Comparison of ENCODE assay signal across 26 cellular contexts in genomic region chr6:89604662-89605061, GRCh38. TPM values are rescaled to one million over a fixed set of nuclear protein-coding genes. Genes with fewer than 3 reads are reported as not detected.
A peak's percentile ranks its signal among the peaks of the same experiment; 100 is the strongest.
DNase-seq lines count a peak whose midpoint lies in the region; ATAC-seq and TF ChIP-seq lines count a peak whose summit lies in the region.
"Had no signal": no experiment of that assay in that cellular context is flagged by ENCODE, and none has a peak within 500 bp of the region (broad histone marks: within the 10 kb centered on the region; RNA-seq: fewer than 3 reads in every experiment).

No MANE protein-coding gene starts in this region.

- no peaks in the 10 kb centered on the region for H4K20me1 ChIP-seq in GM23338 (replicated peaks; ENCODE audit: insufficient read depth)

- H3K27ac ChIP-seq in GM23338 (ENCODE audit: low read depth) (no peak overlapping the region), endodermal cell (ENCODE audit: low read depth, low read length) (no peak overlapping the region)
- H3K27ac ChIP-seq: A549, GM23248, HL-60, KMS-11, PC-9, SJSA1 had no signal

- H3K27ac Mint-ChIP-seq in GM23338 (no peak overlapping the region), endodermal cell (no peak overlapping the region), T-helper 17 cell (no peak overlapping the region)
- H3K27ac Mint-ChIP-seq: IgD-negative memory B cell had no signal

- no peaks in the 10 kb centered on the region for H3K4me1 ChIP-seq in GM23338 (ENCODE audit: insufficient read depth)
- H3K4me1 ChIP-seq in endodermal cell (ENCODE audit: control insufficient read depth, insufficient read depth, low read length): peaks cover 17% of the 10 kb centered on the region
- H3K4me1 ChIP-seq: A549, HAP-1, SJSA1 had no signal

- DNase-seq in GM23338 (ENCODE audit: low spot score): peak; percentile 46
- peak; percentile 24 for DNase-seq in NCI-H146 treated with DMSO at 0.1 percent for 48 hours (lab: John Stamatoyannopoulos, UW; ENCODE audit: unreplicated experiment)
- peak; percentile 59 for DNase-seq in endodermal cell
- DNase-seq in myocyte (ENCODE audit: low read depth): peak; percentile 30
- DNase-seq in D341Med (ENCODE audit: low spot score): no peak
- no peak for DNase-seq in cardiac septum (ENCODE audit: low spot score)
- no peak for DNase-seq in T-helper 17 cell
- DNase-seq: C1 segment of cervical spinal cord; CD4-positive, alpha-beta memory T cell; COR-L47; GM23248; MM.1S; NCI-H1930; NCI-H226; NCI-H510A; NCI-H774; PC-9; T-helper 1 cell had no signal

- 79% methylated on average over 6 of the region's 6 CpGs; no CpG with 5 or more reads in 1 of the 2 experiments for WGBS in endodermal cell (ENCODE audit: insufficient coverage in 1 of 2, insufficient read length in 1 of 2), 2 experiments

- peak; percentile 8 to 52; a peak in 2 of 4 replicates for TF ChIP-seq CTCF in GM23338 (conservative IDR thresholded peaks at IDR 0.05; ENCODE audit: low read depth in 2 of 2)
- TF ChIP-seq CTCF in endodermal cell (conservative IDR thresholded peaks at IDR 0.05): peak; percentile 37

- H3K4me3 ChIP-seq in GM23338 (no peak overlapping the region), endodermal cell (ENCODE audit: low read length) (no peak overlapping the region)
- H3K4me3 ChIP-seq: A549, GM23248, HAP-1, PC-9, SJSA1 had no signal

- H3K9ac ChIP-seq in endodermal cell (ENCODE audit: extremely low read depth, low read length, poor library complexity, severe bottlenecking): no peak overlapping the region
- H3K9ac ChIP-seq: GM23248, KMS-11 had no signal

- no peak overlapping the region for H3K4me3 Mint-ChIP-seq in GM23338
- no peak overlapping the region for H3K4me3 Mint-ChIP-seq in endodermal cell
- H3K4me3 Mint-ChIP-seq in T-helper 17 cell: no peak overlapping the region
- H3K4me3 Mint-ChIP-seq: CD4-positive, alpha-beta memory T cell; IgD-negative memory B cell had no signal

- H3F3A ChIP-seq in GM23338 (replicated peaks; ENCODE audit: low read depth): no peaks in the 10 kb centered on the region

- H3K4me1 Mint-ChIP-seq in GM23338 (peaks cover 2% of the 10 kb centered on the region; the same call in 1 of the 3 replicates), endodermal cell (peaks cover 31% of the 10 kb centered on the region), T-helper 17 cell (peaks cover 2% of the 10 kb centered on the region)
- H3K4me1 Mint-ChIP-seq: CD4-positive, alpha-beta memory T cell; IgD-negative memory B cell had no signal

- H3K9me3 Mint-ChIP-seq in GM23338 (no peaks in the 10 kb centered on the region), endodermal cell (no peaks in the 10 kb centered on the region)
- H3K9me3 Mint-ChIP-seq: IgD-negative memory B cell had no signal

- ATAC-seq in GM23338 (peak; percentile 83), HG03045 (IDR thresholded peaks at IDR 0.05; ENCODE audit: unreplicated experiment) (no peak), T-helper 17 cell (no peak)
- ATAC-seq: A549, Right ventricle myocardium inferior had no signal

- no peak overlapping the region for H3K4me2 ChIP-seq in GM23338
- H3K4me2 ChIP-seq: A549, KMS-11, PC-9 had no signal

- H3K9me2 ChIP-seq in GM23338 (ENCODE audit: insufficient read depth): no peaks in the 10 kb centered on the region

- no peaks in the 10 kb centered on the region for H3K36me3 Mint-ChIP-seq in GM23338 (ENCODE audit: low read depth)
- H3K36me3 Mint-ChIP-seq in endodermal cell (ENCODE audit: low read depth): peaks cover 41% of the 10 kb centered on the region
- no peaks in the 10 kb centered on the region for H3K36me3 Mint-ChIP-seq in T-helper 17 cell (ENCODE audit: low read depth)
- H3K36me3 Mint-ChIP-seq: CD4-positive, alpha-beta memory T cell; IgD-negative memory B cell had no signal

- no peak overlapping the region for H2AFZ ChIP-seq in GM23338
- H2AFZ ChIP-seq: GM23248, PC-9 had no signal

- H3K36me3 ChIP-seq in GM23338 (ENCODE audit: insufficient read depth) (no peaks in the 10 kb centered on the region), endodermal cell (ENCODE audit: control insufficient read depth, insufficient read depth, low read length) (peaks cover 55% of the 10 kb centered on the region)
- H3K36me3 ChIP-seq: HAP-1, SJSA1 had no signal

- H3K27me3 ChIP-seq in GM23338 (ENCODE audit: insufficient read depth) (no peaks in the 10 kb centered on the region), endodermal cell (ENCODE audit: control insufficient read depth, insufficient read depth, low read length, poor library complexity, severe bottlenecking) (no peaks in the 10 kb centered on the region)
- H3K27me3 ChIP-seq: SJSA1 had no signal

- peaks cover 14% of the 10 kb centered on the region for H3K27me3 Mint-ChIP-seq in GM23338 (ENCODE audit: insufficient read depth, low read depth, poor library complexity)
- H3K27me3 Mint-ChIP-seq in endodermal cell (ENCODE audit: insufficient read depth): no peaks in the 10 kb centered on the region
- H3K27me3 Mint-ChIP-seq in T-helper 17 cell: no peaks in the 10 kb centered on the region
- H3K27me3 Mint-ChIP-seq: CD4-positive, alpha-beta memory T cell; IgD-negative memory B cell had no signal

- H3K79me2 ChIP-seq in GM23338 (replicated peaks; ENCODE audit: insufficient read depth): no peaks in the 10 kb centered on the region

- intact Hi-C loops in cardiac septum (cut with DNase I): no loop called here

- H3K9me3 ChIP-seq in endodermal cell (ENCODE audit: control insufficient read depth, low read length): no peaks in the 10 kb centered on the region
- no peaks in the 10 kb centered on the region for H3K9me3 ChIP-seq in T-helper 17 cell (ENCODE audit: control insufficient read depth, low read length, poor library complexity, severe bottlenecking)
- H3K9me3 ChIP-seq: A549, HAP-1, SJSA1 had no signal

TF ChIP-seq in GM23338, 12 proteins besides CTCF, POLR2A, EP300 and RAD21:
- TF ChIP-seq REST (IDR thresholded peaks at IDR 0.05; ENCODE audit: unreplicated experiment): no peak

RNA-seq across cellular contexts. Expression of gene LYRM2, which starts 33.9 kb away (rescaled TPM):
- total RNA-seq in GM23338 (2014; rRNA removed; shearing (Covaris generic)): 13.0 and 20.3 TPM in 2 replicates
- 48.9 and 67.3 TPM in 2 replicates for polyA plus RNA-seq in GM23338 (2016; fragmentation: Nextera tagmentation; extraction: Ambion mirVana)
- total RNA-seq in endodermal cell (10 to 100 TPM; 20.4 to 21.9 TPM), myocyte (44.3 and 46.4 TPM in 2 replicates), cardiac septum (36.2 TPM), T-helper 17 cell (10 to 100 TPM; 21.5 to 24.6 TPM)
- polyA plus RNA-seq in endodermal cell (2013, experiment 1 of 2): 38.1 TPM
- polyA plus RNA-seq in endodermal cell (2013, experiment 2 of 2): 39.9 TPM
- polyA plus RNA-seq in myocyte (2012): 19.5 TPM

Comparison
In these comparisons a context has a peak if more than half of its experiments do, and no peak if none do; other contexts are left out.
1. DNase-seq: peak in GM23338 (single experiment), NCI-H146 treated with DMSO at 0.1 percent for 48 hours (single experiment), endodermal cell (single experiment) and myocyte (single experiment); none in D341Med (single experiment), cardiac septum (single experiment) and T-helper 17 cell (0 of 3).